Comparison of ENCODE assay signal across 8 cellular contexts in the genomic region with DNA sequence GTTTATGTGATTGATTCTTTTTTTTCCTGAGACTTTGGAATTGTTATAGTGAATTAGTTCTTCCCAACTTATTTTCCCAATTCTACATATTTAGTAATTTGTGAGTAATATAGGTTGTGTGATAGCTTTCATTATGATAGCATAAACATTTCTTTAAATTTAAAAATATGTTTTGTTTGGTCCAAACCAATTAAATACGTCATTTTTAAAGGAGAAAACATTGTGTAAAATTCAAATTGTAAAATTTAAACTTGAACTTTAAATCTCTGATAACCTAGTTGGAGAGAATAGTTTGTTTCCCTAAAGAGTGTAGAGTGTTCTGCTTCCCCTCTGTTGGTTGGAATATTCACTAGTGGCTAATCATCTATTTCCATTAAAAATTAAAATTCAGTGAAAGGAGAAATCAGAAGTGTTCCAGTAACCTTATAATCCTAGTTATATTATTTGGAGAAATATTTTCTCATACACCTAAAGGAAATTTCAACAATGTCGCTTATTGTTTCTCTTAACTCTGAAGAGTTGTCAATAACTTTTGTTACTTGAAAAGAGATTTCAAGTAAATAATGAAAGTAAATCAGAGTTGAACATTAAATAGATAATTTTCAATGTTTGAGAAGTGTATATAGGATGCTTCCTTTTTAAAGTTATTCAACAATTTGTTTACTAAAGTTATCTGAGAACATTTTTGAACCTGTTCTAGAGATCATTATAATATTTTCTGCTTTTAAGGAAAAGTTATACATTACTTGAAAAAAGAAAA. TPM values are rescaled to one million over a fixed set of nuclear protein-coding genes. Genes with fewer than 3 reads are reported as not detected.
DNase-seq lines count a peak whose midpoint lies in the region; ATAC-seq, FAIRE-seq and TF ChIP-seq lines count a peak whose summit lies in the region.

No MANE protein-coding gene starts in this region.

- no TSS peak for BruUV-seq in A673 (replicated peaks; lab: Mats Ljungman, UMichigan)

- no peak for FAIRE-seq in urothelium cell line (lab: Jason Lieb, UNC)

- intact Hi-C loops in A673 (cut with micrococcal nuclease; ENCODE audit: unreplicated experiment): loop anchor here (5.0 to 10.0 kb wide), 3 partner anchors 68 to 725 kb away; partner anchors contain the start of genes LMBRD2 and SKP2
- intact Hi-C loops in breast epithelium (cut with DNase I; ENCODE audit: low total_unique reads): no loop called here

- H3K9me3 ChIP-seq in A673 (ENCODE audit: low read depth, low read length, poor library complexity, severe bottlenecking) (no peaks in the 10 kb centered on the region), breast epithelium (no peaks in the 10 kb centered on the region), muscle layer of colon (ENCODE audit: low read length) (no peaks in the 10 kb centered on the region)

- H3K27me3 ChIP-seq in A673 (replicated peaks; ENCODE audit: insufficient read depth, low read depth, low read length, poor library complexity): no peaks in the 10 kb centered on the region
- no peaks in the 10 kb centered on the region for H3K27me3 ChIP-seq in breast epithelium
- no peaks in the 10 kb centered on the region for H3K27me3 ChIP-seq in muscle layer of colon (ENCODE audit: control insufficient read depth in 1 of 2, insufficient read depth in 2 of 2, low read length in 2 of 2)

- no peak for TF ChIP-seq CTCF in A673 (conservative IDR thresholded peaks at IDR 0.05; ENCODE audit: low read depth, low read length)
- no peak for TF ChIP-seq CTCF in breast epithelium (IDR thresholded peaks at IDR 0.05)

- H3K4me3 ChIP-seq in A673 (ENCODE audit: low read depth, low read length, poor library complexity, severe bottlenecking) (peak overlapping the region; percentile 92), breast epithelium (peak overlapping the region; percentile 93 to 97 (median 96)), muscle layer of colon (ENCODE audit: low read depth in 1 of 2, low read length in 2 of 2) (no peak overlapping the region)

- ATAC-seq in HG02885 (IDR thresholded peaks at IDR 0.05; ENCODE audit: poor library complexity, unreplicated experiment) (no peak), GM21576 (IDR thresholded peaks at IDR 0.05; ENCODE audit: unreplicated experiment) (no peak)

- H3K36me3 ChIP-seq in A673 (ENCODE audit: insufficient read depth, low read length, poor library complexity, severe bottlenecking) (no peaks in the 10 kb centered on the region), breast epithelium (no peaks in the 10 kb centered on the region), muscle layer of colon (ENCODE audit: insufficient read depth, low read length) (no peaks in the 10 kb centered on the region)

- DNase-seq in A673 (ENCODE audit: low spot score): no peak
- peak; percentile 18 for DNase-seq in HT-29 (ENCODE audit: low spot score)
- DNase-seq in breast epithelium (ENCODE audit: low spot score in 2 of 2): no peak
- DNase-seq in SW 1271 (lab: John Stamatoyannopoulos, UW): no peak
- DNase-seq in urothelium cell line (ENCODE audit: low spot score): no peak

- TF ChIP-seq POLR2A in breast epithelium (IDR thresholded peaks at IDR 0.05): no peak

- CTCF ChIA-PET in A673 (lab: Charles Lee): interaction anchor here (1.0 kb wide), 1 partner anchor 9 kb away, joined by 3 read pairs; no protein-coding TSS in a partner anchor

- peaks cover 23% of the 10 kb centered on the region for H3K4me1 ChIP-seq in A673 (ENCODE audit: insufficient read depth, low read length, poor library complexity, severe bottlenecking)
- peaks cover 0 to 15% of the 10 kb centered on the region in 2 donors for H3K4me1 ChIP-seq in breast epithelium
- H3K4me1 ChIP-seq in muscle layer of colon (ENCODE audit: insufficient read depth, low read length): peaks cover 34% of the 10 kb centered on the region

- POLR2A ChIA-PET in A673 (lab: Charles Lee; ENCODE audit: low non-redundant PET): no interaction called here

- peak overlapping the region; percentile 58 for H3K27ac ChIP-seq in A673 (ENCODE audit: low read depth, low read length, poor library complexity, severe bottlenecking)
- H3K27ac ChIP-seq in breast epithelium: peak overlapping the region; percentile 99
- H3K27ac ChIP-seq in muscle layer of colon (ENCODE audit: low read depth, low read length): peak overlapping the region; percentile 92

- peak overlapping the region; percentile 87 for H3K9ac ChIP-seq in muscle layer of colon (ENCODE audit: low read length)

RNA-seq across cellular contexts. Expression of gene NIPBL, which starts 2.9 kb away (rescaled TPM):
- total RNA-seq in A673 (2021) (69.5 and 79.6 TPM in 2 replicates), breast epithelium (100 to 1,000 TPM in 1 of 3 donors, 10 to 100 TPM in 2; 61.9 to 112 (median 69.2) TPM)
- 11.0 and 11.2 TPM in 2 replicates for total RNA-seq in HT-29 (2014; rRNA removed; shearing (Covaris generic))

Comparison
In these comparisons a context has a peak if more than half of its experiments do, and no peak if none do; other contexts are left out.
1. H3K4me3 ChIP-seq: peak in A673 (single experiment) and breast epithelium (3 of 3); none in muscle layer of colon (0 of 2).
2. Peak in every context shown above with its lines, with median percentiles within 50 percentile points of each other: H3K27ac ChIP-seq.